In the genomic region with DNA sequence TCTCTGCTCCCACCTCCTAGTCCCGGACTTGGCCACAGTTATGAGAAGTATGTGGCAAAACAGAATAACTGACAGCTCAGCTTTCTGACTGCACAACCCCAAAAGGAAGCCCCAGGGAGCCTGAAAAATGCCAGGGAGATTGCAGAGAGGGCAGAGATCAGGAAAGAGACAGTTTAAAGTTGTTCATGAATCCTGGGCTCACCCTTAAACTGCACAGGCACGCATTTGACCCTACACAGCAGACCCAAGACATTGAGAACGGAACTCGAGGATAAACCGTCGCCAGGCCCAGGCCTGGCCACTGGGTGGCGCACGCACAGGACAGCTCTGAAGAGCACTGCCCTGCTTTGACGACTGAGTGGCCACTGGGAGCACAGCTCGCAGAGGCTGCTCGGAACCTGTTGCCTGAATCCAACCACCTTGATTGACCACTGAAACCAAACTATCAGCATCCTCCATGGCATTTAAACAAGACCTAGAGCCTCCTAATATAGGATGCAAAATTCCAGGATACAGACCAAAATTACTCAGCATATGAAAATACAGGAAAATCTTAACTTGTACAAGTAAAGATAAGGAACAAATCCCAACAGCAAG, we compare ENCODE assay signal across 9 cellular contexts.
A peak's percentile ranks its signal among the peaks of the same experiment; 100 is the strongest.
DNase-seq lines count a peak whose midpoint lies in the region; ATAC-seq and TF ChIP-seq lines count a peak whose summit lies in the region.
"Had no signal": no experiment of that assay in that cellular context is flagged by ENCODE, and none has a peak within 500 bp of the region (broad histone marks: within the 10 kb centered on the region; RNA-seq: fewer than 3 reads in every experiment).

No MANE protein-coding gene starts in this region.

- H3K27me3 ChIP-seq in endodermal cell (ENCODE audit: control insufficient read depth, insufficient read depth, low read length, poor library complexity, severe bottlenecking) (no peaks in the 10 kb centered on the region), testis (no peaks in the 10 kb centered on the region)

- H3K9me3 ChIP-seq in endodermal cell (ENCODE audit: control insufficient read depth, low read length) (no peaks in the 10 kb centered on the region), testis (no peaks in the 10 kb centered on the region)

- H3K27ac ChIP-seq in endodermal cell (ENCODE audit: low read depth, low read length) = no peak overlapping the region
- no peak overlapping the region for H3K27ac ChIP-seq in testis

- no peaks in the 10 kb centered on the region for H3K36me3 ChIP-seq in endodermal cell (ENCODE audit: control insufficient read depth, insufficient read depth, low read length)
- H3K36me3 ChIP-seq in testis (ENCODE audit: low read depth, missing control alignments) = no peaks in the 10 kb centered on the region

- peak; percentile 90 for ATAC-seq in WTC11
- ATAC-seq in GM19035 (IDR thresholded peaks at IDR 0.05; ENCODE audit: unreplicated experiment) = no peak

- POLR2A ChIA-PET in WTC11 (lab: Charles Lee) = no interaction called here

- peaks cover 24% of the 10 kb centered on the region for H3K4me1 Mint-ChIP-seq in WTC11
- peaks cover 18% of the 10 kb centered on the region for H3K4me1 Mint-ChIP-seq in endodermal cell

- H3K27ac Mint-ChIP-seq in WTC11 = peak overlapping the region; percentile 18; the same call in 1 of the 2 replicates
- no peak overlapping the region for H3K27ac Mint-ChIP-seq in endodermal cell
- H3K27ac Mint-ChIP-seq: dendritic cell treated with granulocyte-macrophage colony-stimulating factor and Interleukin-4, amounts not matched to agents 40 ng/mL and 50 ng/mL, for 4 days had no signal

- no peaks in the 10 kb centered on the region; the same call in 1 of the 2 replicates for H3K27me3 Mint-ChIP-seq in WTC11 (ENCODE audit: low read depth)
- H3K27me3 Mint-ChIP-seq in endodermal cell (ENCODE audit: insufficient read depth) = peaks cover 5% of the 10 kb centered on the region

- H3K4me3 ChIP-seq in endodermal cell (ENCODE audit: low read length) (no peak overlapping the region), testis (no peak overlapping the region)

- H3K9me3 Mint-ChIP-seq in WTC11 (peaks cover 5% of the 10 kb centered on the region; the same call in 1 of the 2 replicates), endodermal cell (peaks cover 3% of the 10 kb centered on the region)
- H3K9me3 Mint-ChIP-seq: dendritic cell treated with granulocyte-macrophage colony-stimulating factor and Interleukin-4, amounts not matched to agents 40 ng/mL and 50 ng/mL, for 4 days had no signal

- TF ChIP-seq POLR2A in testis (IDR thresholded peaks at IDR 0.05) = no peak

- H3K4me1 ChIP-seq in endodermal cell (ENCODE audit: control insufficient read depth, insufficient read depth, low read length) (no peaks in the 10 kb centered on the region), testis (peaks cover 12% of the 10 kb centered on the region)

- intact Hi-C loops in testis (cut with DNase I; ENCODE audit: low total_unique reads) = no loop called here

- no peak overlapping the region for H3K4me3 Mint-ChIP-seq in WTC11
- no peak overlapping the region for H3K4me3 Mint-ChIP-seq in endodermal cell
- H3K4me3 Mint-ChIP-seq: dendritic cell treated with granulocyte-macrophage colony-stimulating factor and Interleukin-4, amounts not matched to agents 40 ng/mL and 50 ng/mL, for 4 days had no signal

- 2 to 18% methylated on average over 5 to 11 of the region's 11 CpGs for WGBS in endodermal cell (ENCODE audit: insufficient coverage in 1 of 2, insufficient read length in 1 of 2), 2 experiments
- 46 to 49% methylated on average over 9 to 11 of the region's 11 CpGs for WGBS in testis, 2 donors

- no peak overlapping the region for H3K9ac ChIP-seq in endodermal cell (ENCODE audit: extremely low read depth, low read length, poor library complexity, severe bottlenecking)

- no peaks in the 10 kb centered on the region for H3K36me3 Mint-ChIP-seq in WTC11
- no peaks in the 10 kb centered on the region for H3K36me3 Mint-ChIP-seq in endodermal cell (ENCODE audit: low read depth)

- CTCF ChIA-PET in WTC11 (lab: Charles Lee) = interaction anchor here (0.6 to 3.2 kb wide), 23 partner anchors 11 to 868 kb away, joined by 3 to 39 read pairs (median 3); no protein-coding TSS in a partner anchor

- peak; percentile 72 for TF ChIP-seq CTCF in WTC11 (IDR thresholded peaks at IDR 0.05)
- peak; percentile 97 for TF ChIP-seq CTCF in endodermal cell (conservative IDR thresholded peaks at IDR 0.05)
- peak in 1 of 3 experiments; percentile 51 for TF ChIP-seq CTCF in testis (IDR thresholded peaks at IDR 0.05)

- DNase-seq in NCI-H2196 (lab: John Stamatoyannopoulos, UW; ENCODE audit: unreplicated experiment) (peak; percentile 10), NCI-H2196 treated with DMSO at 0.1 percent for 48 hours (lab: John Stamatoyannopoulos, UW; ENCODE audit: unreplicated experiment) (no peak), NAMALWA (ENCODE audit: low spot score) (peak; percentile 74), WTC11 (ENCODE audit: low spot score) (peak; percentile 86), endodermal cell (peak; percentile 93), mucosa of gallbladder (ENCODE audit: low spot score) (peak; percentile 45), testis (peak; percentile 43)

TF ChIP-seq in WTC11, 78 proteins besides CTCF, POLR2A, EP300 and RAD21:
- TF ChIP-seq ZNF232 (CRISPR knock-in tag; IDR thresholded peaks at IDR 0.05) = 0 out of 2 replicates have a peak, but pooled peaks have one; percentile 36
- 0 out of 2 replicates have a peak, but pooled peaks have one; percentile 45 for TF ChIP-seq SMAD3 (CRISPR knock-in tag; IDR thresholded peaks at IDR 0.05; ENCODE audit: borderline replicate concordance)
- peak; percentile 83; the same call in 1 of the 2 replicates for TF ChIP-seq ZNF263 (CRISPR knock-in tag; IDR thresholded peaks at IDR 0.05; ENCODE audit: low read depth)
- TF ChIP-seq SP1 (CRISPR knock-in tag; conservative IDR thresholded peaks at IDR 0.05) = no peak
- TF ChIP-seq NFATC4 (CRISPR knock-in tag; IDR thresholded peaks at IDR 0.05) = no peak
- TF ChIP-seq SMAD4 (CRISPR knock-in tag; IDR thresholded peaks at IDR 0.05) = no peak
TF ChIP-seq in WTC11: peak in this region for 3.
